28 cellular contexts compared by ENCODE assay signal in genomic region chr13:113946409-113947181, GRCh38. TPM values are rescaled to one million over a fixed set of nuclear protein-coding genes. Genes with fewer than 3 reads are reported as not detected.
A peak's percentile ranks its signal among the peaks of the same experiment; 100 is the strongest.
DNase-seq lines count a peak whose midpoint lies in the region; ATAC-seq and TF ChIP-seq lines count a peak whose summit lies in the region.
"Had no signal": no experiment of that assay in that cellular context is flagged by ENCODE, and none has a peak within 500 bp of the region (broad histone marks: within the 10 kb centered on the region; RNA-seq: fewer than 3 reads in every experiment).

No MANE protein-coding gene starts in this region.

- H3K27me3 ChIP-seq in neural progenitor cell (no peaks in the 10 kb centered on the region), uterus (no peaks in the 10 kb centered on the region), mesendoderm (ENCODE audit: insufficient read depth, low read length, poor library complexity) (no peaks in the 10 kb centered on the region)
- H3K27me3 ChIP-seq: MG63, SJSA1 had no signal

- H3K27ac ChIP-seq in RWPE1, result peak overlapping the region; percentile 57
- H3K27ac ChIP-seq in neural progenitor cell, result no peak overlapping the region
- peak overlapping the region; percentile 5 to 44 for H3K27ac ChIP-seq in uterus
- no peak overlapping the region for H3K27ac ChIP-seq in mesendoderm (ENCODE audit: low read depth, low read length)
- H3K27ac ChIP-seq: A549, KMS-11, SJSA1 had no signal

- H3K4me2 ChIP-seq in neural progenitor cell, result no peak overlapping the region
- no peak overlapping the region for H3K4me2 ChIP-seq in mesendoderm (ENCODE audit: low read length)
- H3K4me2 ChIP-seq: A549, KMS-11 had no signal

- H3K4me1 ChIP-seq in neural progenitor cell (no peaks in the 10 kb centered on the region), uterus (peaks cover 3 to 4% of the 10 kb centered on the region in 2 donors), mesendoderm (ENCODE audit: control insufficient read depth, low read depth, low read length) (no peaks in the 10 kb centered on the region)
- H3K4me1 ChIP-seq: A549 had no signal

- DNase-seq in left ventricle myocardium superior (peak; percentile 19), Right ventricle myocardium inferior (ENCODE audit: missing footprints) (no peak), RWPE1 (ENCODE audit: low spot score) (no peak), neural progenitor cell (ENCODE audit: low spot score) (no peak), uterus (no peak), mesendoderm (no peak), NCI-H1105 (lab: John Stamatoyannopoulos, UW) (no peak)
- DNase-seq: activated CD4-positive, alpha-beta T cell treated with anti-CD3 and anti-CD28 coated beads, Interleukin-2, amount 50 U/mL, for 4 hours; activated naive CD4-positive, alpha-beta T cell; activated naive CD8-positive, alpha-beta T cell treated with anti-CD3 and anti-CD28 coated beads, Interleukin-2, amount 50 U/mL, for 24 hours; activated T-cell treated with anti-CD3 and anti-CD28 coated beads, Interleukin-2, amount 50 U/mL, for 48 hours; CD4-positive, alpha-beta memory T cell; DMS 273 treated with DMSO at 0.1 percent for 48 hours; NCI-H1105 treated with DMSO at 0.1 percent for 48 hours; NCI-H187 treated with DMSO at 0.1 percent for 48 hours; occipital lobe; T-cell had no signal

- H3K36me3 Mint-ChIP-seq in neural progenitor cell, result no peaks in the 10 kb centered on the region
- H3K36me3 Mint-ChIP-seq: T-cell, WTC11 had no signal

- H3F3A ChIP-seq in neural progenitor cell (ENCODE audit: low read depth), result no peaks in the 10 kb centered on the region

- no peak overlapping the region for H2AK5ac ChIP-seq in mesendoderm (ENCODE audit: low read length)

- H3K4me3 ChIP-seq in neural progenitor cell (no peak overlapping the region), uterus (no peak overlapping the region), mesendoderm (ENCODE audit: low read length) (no peak overlapping the region)
- H3K4me3 ChIP-seq: A549, GM12878, MG63, SJSA1 had no signal

- no peak for ATAC-seq in left ventricle myocardium superior
- no peak for ATAC-seq in Right ventricle myocardium inferior
- ATAC-seq in GM18519 (IDR thresholded peaks at IDR 0.05; ENCODE audit: low FRiP score, unreplicated experiment), result no peak
- ATAC-seq: activated naive CD8-positive, alpha-beta T cell treated with anti-CD3 and anti-CD28 coated beads, Interleukin-2, amount 50 U/mL, for 24 hours; GM12878; left lobe of liver; T-cell had no signal

- no CpG with 5 or more reads among the region's 26 CpGs for WGBS in mesendoderm (ENCODE audit: extremely low coverage, insufficient coverage, low lambda C conversion rate)

- no peaks in the 10 kb centered on the region for H3K79me1 ChIP-seq in mesendoderm (ENCODE audit: low read length)

- no peak overlapping the region for H3K18ac ChIP-seq in mesendoderm (ENCODE audit: low read length)

- no peak overlapping the region for H4K8ac ChIP-seq in mesendoderm (ENCODE audit: low read depth, low read length)

- H2AFZ ChIP-seq in neural progenitor cell (replicated peaks), result no peak overlapping the region

- TF ChIP-seq CTCF in RWPE1 (conservative IDR thresholded peaks at IDR 0.05; ENCODE audit: low read depth) (no peak), neural progenitor cell (IDR thresholded peaks at IDR 0.05) (no peak), uterus (IDR thresholded peaks at IDR 0.05) (no peak)

- CTCF ChIA-PET in RWPE1 (lab: Yijun Ruan, JAX), result interaction anchor here (0.6 to 2.4 kb wide), 16 partner anchors 9 to 369 kb away, joined by 3 to 11 read pairs (median 4); partner anchors contain the start of gene GAS6

- H3K23ac ChIP-seq in mesendoderm (ENCODE audit: low read length), result no peak overlapping the region

- H3K79me2 ChIP-seq in neural progenitor cell (ENCODE audit: low read depth) (no peaks in the 10 kb centered on the region), mesendoderm (ENCODE audit: control insufficient read depth, insufficient read depth, low read length) (no peaks in the 10 kb centered on the region)

- POLR2A ChIA-PET in RWPE1 (lab: Yijun Ruan, JAX; ENCODE audit: low non-redundant PET), result no interaction called here

- intact Hi-C loops in left ventricle myocardium superior (cut with micrococcal nuclease) (loop anchor here (5.0 kb wide), 1 partner anchor 281 kb away; no protein-coding TSS in a partner anchor), Right ventricle myocardium inferior (cut with DNase I) (loop anchor here (1.0 kb wide), 1 partner anchor 129 kb away; no protein-coding TSS in a partner anchor), uterus (cut with DNase I; ENCODE audit: low total_unique reads) (loop anchor here (5.0 kb wide), 1 partner anchor 129 kb away; no protein-coding TSS in a partner anchor)

- H2BK5ac ChIP-seq in mesendoderm (ENCODE audit: low read length), result no peak overlapping the region

- no peak overlapping the region for H3K56ac ChIP-seq in mesendoderm (ENCODE audit: low read length)

- peak overlapping the region; percentile 46 for H3K27ac Mint-ChIP-seq in neural progenitor cell
- H3K27ac Mint-ChIP-seq: activated naive CD8-positive, alpha-beta T cell treated with anti-CD3 and anti-CD28 coated beads, Interleukin-2, amount 50 U/mL, for 24 hours; endodermal cell; stimulated activated naive CD8-positive, alpha-beta T cell treated with anti-CD3 and anti-CD28 coated beads, Interleukin-15, Interleukin-2, amounts not matched to agents 100 ng/mL and 50 ng/mL, for 24 hours; T-cell; WTC11 had no signal

- no peak overlapping the region for H3K4me3 Mint-ChIP-seq in neural progenitor cell
- H3K4me3 Mint-ChIP-seq: activated naive CD8-positive, alpha-beta T cell treated with anti-CD3 and anti-CD28 coated beads, Interleukin-2, amount 50 U/mL, for 24 hours; CD4-positive, alpha-beta memory T cell; endodermal cell; stimulated activated naive CD8-positive, alpha-beta T cell treated with anti-CD3 and anti-CD28 coated beads, Interleukin-15, Interleukin-2, amounts not matched to agents 100 ng/mL and 50 ng/mL, for 24 hours; T-cell; WTC11 had no signal

- peaks cover 2% of the 10 kb centered on the region for H3K9me3 Mint-ChIP-seq in neural progenitor cell
- H3K9me3 Mint-ChIP-seq: activated naive CD8-positive, alpha-beta T cell treated with anti-CD3 and anti-CD28 coated beads, Interleukin-2, amount 50 U/mL, for 24 hours; stimulated activated naive CD8-positive, alpha-beta T cell treated with anti-CD3 and anti-CD28 coated beads, Interleukin-15, Interleukin-2, amounts not matched to agents 100 ng/mL and 50 ng/mL, for 24 hours; T-cell; WTC11 had no signal

- H3K9me3 ChIP-seq in neural progenitor cell (ENCODE audit: low read depth) (no peaks in the 10 kb centered on the region), uterus (no peaks in the 10 kb centered on the region)
- H3K9me3 ChIP-seq: A549, MG63, SJSA1 had no signal

- no peaks in the 10 kb centered on the region for H4K20me1 ChIP-seq in neural progenitor cell (ENCODE audit: low read depth)

- TF ChIP-seq POLR2A in uterus (IDR thresholded peaks at IDR 0.05), result no peak

- no peak overlapping the region for H4K5ac ChIP-seq in mesendoderm (ENCODE audit: low read length)

- H3K9ac ChIP-seq in neural progenitor cell (no peak overlapping the region), mesendoderm (ENCODE audit: low read length) (no peak overlapping the region)
- H3K9ac ChIP-seq: KMS-11 had no signal

- no peak overlapping the region for H2BK15ac ChIP-seq in mesendoderm (replicated peaks; ENCODE audit: low read depth)

- peaks cover 23% of the 10 kb centered on the region for H3K4me1 Mint-ChIP-seq in neural progenitor cell
- H3K4me1 Mint-ChIP-seq: endodermal cell, WTC11 had no signal

- H2BK120ac ChIP-seq in mesendoderm (ENCODE audit: low read depth, low read length), result no peak overlapping the region

- H3K36me3 ChIP-seq in neural progenitor cell, result no peaks in the 10 kb centered on the region
- no peaks in the 10 kb centered on the region for H3K36me3 ChIP-seq in uterus
- no peaks in the 10 kb centered on the region for H3K36me3 ChIP-seq in mesendoderm (ENCODE audit: control insufficient read depth, insufficient read depth, low read length)
- H3K36me3 ChIP-seq: MG63, SJSA1 had no signal

- H3K4ac ChIP-seq in mesendoderm (ENCODE audit: low read depth, low read length), result no peak overlapping the region

- peaks cover 2% of the 10 kb centered on the region for H3K27me3 Mint-ChIP-seq in neural progenitor cell (ENCODE audit: insufficient read depth, low read depth)
- H3K27me3 Mint-ChIP-seq: activated naive CD8-positive, alpha-beta T cell treated with anti-CD3 and anti-CD28 coated beads, Interleukin-2, amount 50 U/mL, for 24 hours; CD4-positive, alpha-beta memory T cell; stimulated activated naive CD8-positive, alpha-beta T cell treated with anti-CD3 and anti-CD28 coated beads, Interleukin-15, Interleukin-2, amounts not matched to agents 100 ng/mL and 50 ng/mL, for 24 hours; T-cell had no signal

RNA-seq across cellular contexts. Expression of gene C13orf46, which starts 27.3 kb away (rescaled TPM):
- 0.37 TPM for total RNA-seq in left ventricle myocardium superior
- 0.32 TPM for total RNA-seq in Right ventricle myocardium inferior
- not detected in 2 replicates for total RNA-seq in neural progenitor cell (ENCODE audit: low replicate concordance)
- total RNA-seq in uterus, result 1 to 10 TPM in 1 of 4 donors, under 1 TPM in 1, not detected in 2; 0.07 to 1.7 TPM
- polyA plus RNA-seq in mesendoderm (2013, experiment 1 of 2), result 0.20 TPM
- polyA plus RNA-seq in mesendoderm (2013, experiment 2 of 2), result 0.07 TPM
- total RNA-seq: H4, SJSA1 had no signal

Comparison
In these comparisons a context has a peak if more than half of its experiments do, and no peak if none do; other contexts are left out.
1. H3K27ac ChIP-seq: peak in RWPE1 (single experiment) and uterus (2 of 2); none in neural progenitor cell (single experiment) and mesendoderm (single experiment).